Comparison of ENCODE assay signal across 9 cellular contexts in the genomic region with DNA sequence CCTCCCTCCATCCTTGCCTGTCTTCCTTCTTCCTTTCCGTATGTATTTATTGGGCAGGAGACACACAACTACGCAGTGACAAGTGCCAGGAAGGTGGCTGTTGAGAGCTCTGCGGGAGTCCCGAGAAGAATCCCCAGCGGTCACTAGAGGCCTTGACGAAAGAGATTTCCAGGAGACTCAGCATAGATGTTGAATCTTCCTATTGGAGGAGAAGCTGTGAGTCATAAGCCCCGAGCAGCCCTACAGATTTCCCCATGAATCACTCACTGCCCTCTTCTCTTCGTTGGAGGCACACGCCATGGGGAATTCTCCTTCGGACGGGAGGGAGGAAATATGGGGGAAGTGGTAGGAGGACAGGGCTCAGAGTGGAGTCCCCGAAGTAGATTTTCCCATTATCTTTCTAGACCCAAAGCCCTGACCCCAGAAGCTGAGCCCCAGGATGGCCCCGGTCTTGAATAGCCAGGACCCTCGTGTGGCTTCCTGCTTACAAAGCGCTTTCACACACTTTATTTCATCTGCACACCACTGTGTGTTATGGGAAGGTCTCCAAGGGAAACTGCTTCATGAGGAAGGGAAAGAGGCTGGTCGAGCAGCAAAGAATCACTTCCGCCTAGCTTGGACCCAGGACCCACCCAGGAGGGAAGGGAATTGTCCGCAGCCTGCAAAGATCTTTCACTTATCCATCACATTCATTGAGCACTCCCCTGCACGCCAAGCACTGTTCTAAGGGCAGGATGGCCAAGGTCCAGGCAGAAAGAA. TPM values are rescaled to one million over a fixed set of nuclear protein-coding genes. Genes with fewer than 3 reads are reported as not detected.
DNase-seq lines count a peak whose midpoint lies in the region; ATAC-seq and TF ChIP-seq lines count a peak whose summit lies in the region.
"Had no signal": no experiment of that assay in that cellular context is flagged by ENCODE, and none has a peak within 500 bp of the region (broad histone marks: within the 10 kb centered on the region; RNA-seq: fewer than 3 reads in every experiment).

No MANE protein-coding gene starts in this region.

- H3K27me3 Mint-ChIP-seq in CD4-positive, alpha-beta memory T cell = no peaks in the 10 kb centered on the region
- H3K27me3 Mint-ChIP-seq in osteocyte (ENCODE audit: unreplicated experiment) = no peaks in the 10 kb centered on the region

- H3K36me3 Mint-ChIP-seq in CD4-positive, alpha-beta memory T cell = peaks cover 0 to 5% of the 10 kb centered on the region in 2 donors
- H3K36me3 Mint-ChIP-seq in osteocyte (ENCODE audit: unreplicated experiment) = no peaks in the 10 kb centered on the region

- no peak for ATAC-seq in HG03280 (IDR thresholded peaks at IDR 0.05; ENCODE audit: unreplicated experiment)

- H3K9me3 ChIP-seq in CD4-positive, alpha-beta memory T cell (ENCODE audit: control insufficient read depth in 1 of 2, low read length in 2 of 2) = no peaks in the 10 kb centered on the region

- POLR2A ChIA-PET in CD4-positive, alpha-beta memory T cell (lab: Charles Lee; ENCODE audit: partially characterized antibody) = interaction anchor here (6.4 kb wide), 1 partner anchor 13 kb away, joined by 56 read pairs; a partner anchor contains a TSS

- DNase-seq in CD4-positive, alpha-beta memory T cell = no peak
- DNase-seq in SK-N-DZ (ENCODE audit: low spot score) (peak; percentile 65), fibroblast of the conjunctiva (ENCODE audit: low read depth) (peak; percentile 86), osteocyte (ENCODE audit: extremely low spot score, unreplicated experiment) (no peak), OCI-M2 (lab: John Stamatoyannopoulos, UW; ENCODE audit: unreplicated experiment) (no peak), retina (no peak), T-helper 9 cell (no peak)
- DNase-seq: GDM1 had no signal

- peak overlapping the region in 4 of 7 donors; percentile 28 to 74 (median 32) for H3K27ac Mint-ChIP-seq in CD4-positive, alpha-beta memory T cell
- peak overlapping the region; percentile 92 for H3K27ac Mint-ChIP-seq in osteocyte (ENCODE audit: unreplicated experiment)

- H3K4me1 Mint-ChIP-seq in CD4-positive, alpha-beta memory T cell = peaks cover 2 to 6% (median 4%) of the 10 kb centered on the region in 4 donors
- H3K4me1 Mint-ChIP-seq in osteocyte (ENCODE audit: unreplicated experiment) = peaks cover 12% of the 10 kb centered on the region

- no peak overlapping the region for H3K27ac ChIP-seq in CD4-positive, alpha-beta memory T cell (ENCODE audit: low read depth, low read length)

- intact Hi-C loops in CD4-positive, alpha-beta memory T cell (cut with micrococcal nuclease) = no loop called here

- CTCF ChIA-PET in CD4-positive, alpha-beta memory T cell (lab: Charles Lee; ENCODE audit: partially characterized antibody) = no interaction called here

- H3K36me3 ChIP-seq in CD4-positive, alpha-beta memory T cell (ENCODE audit: insufficient read depth, low read length) = no peaks in the 10 kb centered on the region

- H3K4me3 ChIP-seq in CD4-positive, alpha-beta memory T cell (ENCODE audit: low read length in 2 of 2) = no peak overlapping the region

- H3K9me3 Mint-ChIP-seq in CD4-positive, alpha-beta memory T cell = peaks cover 0 to 12% (median 11%) of the 10 kb centered on the region in 8 donors
- peaks cover 10% of the 10 kb centered on the region for H3K9me3 Mint-ChIP-seq in osteocyte (ENCODE audit: unreplicated experiment)

- H3K27me3 ChIP-seq in CD4-positive, alpha-beta memory T cell (ENCODE audit: insufficient read depth, low read length) = no peaks in the 10 kb centered on the region

- TF ChIP-seq CTCF in osteocyte (IDR thresholded peaks at IDR 0.05) = no peak

- no peaks in the 10 kb centered on the region for H3K4me1 ChIP-seq in CD4-positive, alpha-beta memory T cell (ENCODE audit: insufficient read depth, low read length)

- peak overlapping the region in 1 of 8 donors; percentile 1 for H3K4me3 Mint-ChIP-seq in CD4-positive, alpha-beta memory T cell
- no peak overlapping the region for H3K4me3 Mint-ChIP-seq in osteocyte (ENCODE audit: unreplicated experiment)

RNA-seq across cellular contexts. Expression of a gene that starts 12.7 kb away (rescaled TPM):
- 10 to 100 TPM; 18.0 to 18.8 TPM for total RNA-seq in CD4-positive, alpha-beta memory T cell
- polyA plus RNA-seq in CD4-positive, alpha-beta memory T cell = 100 to 1,000 TPM; 297 to 879 TPM
- 22.7 and 24.2 TPM in 2 replicates for polyA plus RNA-seq in SK-N-DZ (2014; cell fraction: cytosol; rRNA removed)
- polyA plus RNA-seq in SK-N-DZ (2014; cell fraction: nucleus; rRNA removed) = 28.9 and 31.9 TPM in 2 replicates
- total RNA-seq in osteocyte = 201 and 250 TPM in 2 replicates

Comparison
In these comparisons a context has a peak if more than half of its experiments do, and no peak if none do; other contexts are left out.
1. DNase-seq: peak in SK-N-DZ (single experiment) and fibroblast of the conjunctiva (single experiment); none in CD4-positive, alpha-beta memory T cell (0 of 5), osteocyte (single experiment), OCI-M2 (single experiment), retina (single experiment) and T-helper 9 cell (single experiment).
2. RNA of a gene that starts 12.7 kb away (total RNA-seq): 201 to 250 TPM in osteocyte; 18.0 to 18.8 TPM in CD4-positive, alpha-beta memory T cell; every median in the first group is over 10 times any median in the second.